Comparison of ENCODE assay signal across 1 cellular context in the genomic region with DNA sequence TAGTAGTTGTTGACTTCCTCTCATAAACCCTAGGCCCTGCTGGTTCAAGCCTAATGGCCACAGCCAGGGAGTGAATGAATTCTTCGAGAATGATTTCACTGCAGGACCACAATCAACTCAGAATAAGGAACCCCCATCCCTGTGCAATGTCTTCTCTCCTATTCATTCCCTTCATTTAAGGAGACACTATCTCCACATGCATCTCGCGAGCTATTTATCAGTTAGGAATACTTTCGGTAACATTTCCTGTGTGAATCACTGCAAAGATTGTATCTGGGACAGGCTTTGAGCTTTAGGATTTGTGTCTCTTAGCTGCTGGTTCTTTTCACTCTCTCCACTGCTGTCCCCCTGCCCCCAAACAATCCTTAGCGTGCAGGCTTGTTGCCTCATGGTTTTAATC.
TF ChIP-seq lines count a peak whose summit lies in the region.

No MANE protein-coding gene starts in this region.

TF ChIP-seq in SK-N-SH treated with all-trans-retinoic acid at 6 μM for 48 hours, 23 proteins besides CTCF, POLR2A, EP300 and RAD21 (continued from another document):
- TF ChIP-seq, protein P1, sequence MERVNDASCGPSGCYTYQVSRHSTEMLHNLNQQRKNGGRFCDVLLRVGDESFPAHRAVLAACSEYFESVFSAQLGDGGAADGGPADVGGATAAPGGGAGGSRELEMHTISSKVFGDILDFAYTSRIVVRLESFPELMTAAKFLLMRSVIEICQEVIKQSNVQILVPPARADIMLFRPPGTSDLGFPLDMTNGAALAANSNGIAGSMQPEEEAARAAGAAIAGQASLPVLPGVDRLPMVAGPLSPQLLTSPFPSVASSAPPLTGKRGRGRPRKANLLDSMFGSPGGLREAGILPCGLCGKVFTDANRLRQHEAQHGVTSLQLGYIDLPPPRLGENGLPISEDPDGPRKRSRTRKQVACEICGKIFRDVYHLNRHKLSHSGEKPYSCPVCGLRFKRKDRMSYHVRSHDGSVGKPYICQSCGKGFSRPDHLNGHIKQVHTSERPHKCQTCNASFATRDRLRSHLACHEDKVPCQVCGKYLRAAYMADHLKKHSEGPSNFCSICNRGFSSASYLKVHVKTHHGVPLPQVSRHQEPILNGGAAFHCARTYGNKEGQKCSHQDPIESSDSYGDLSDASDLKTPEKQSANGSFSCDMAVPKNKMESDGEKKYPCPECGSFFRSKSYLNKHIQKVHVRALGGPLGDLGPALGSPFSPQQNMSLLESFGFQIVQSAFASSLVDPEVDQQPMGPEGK (CRISPR knock-in tag; IDR thresholded peaks at IDR 0.05; ENCODE audit: borderline replicate concordance): peak; percentile 96
- TF ChIP-seq ZNF565 (CRISPR knock-in tag; conservative IDR thresholded peaks at IDR 0.05; ENCODE audit: low read depth) (no peak), ZNF8 (CRISPR knock-in tag; IDR thresholded peaks at IDR 0.05) (0 out of 2 replicates have a peak, but pooled peaks have one; percentile 17), ZFP30 (CRISPR knock-in tag; IDR thresholded peaks at IDR 0.05) (no peak)
TF ChIP-seq in SK-N-SH treated with all-trans-retinoic acid at 6 μM for 48 hours: peak in this region for 15.
